In genomic region chr1:29256395-29256794, GRCh38 we compare ENCODE assay signal across 1 cellular context.
TF ChIP-seq lines count a peak whose summit lies in the region.

No MANE protein-coding gene starts in this region.

TF ChIP-seq in HepG2, 621 proteins besides CTCF, POLR2A, EP300 and RAD21:
- TF ChIP-seq ZNF605 (CRISPR knock-in tag; IDR thresholded peaks at IDR 0.05) (no peak), ZFP82 (CRISPR knock-in tag; IDR thresholded peaks at IDR 0.05; ENCODE audit: borderline replicate concordance) (no peak), ZNF382 (CRISPR knock-in tag; IDR thresholded peaks at IDR 0.05; ENCODE audit: borderline replicate concordance) (no peak), HOXD1 (CRISPR knock-in tag; IDR thresholded peaks at IDR 0.05) (no peak), ARID2 (CRISPR knock-in tag; IDR thresholded peaks at IDR 0.05; ENCODE audit: borderline replicate concordance) (no peak), ZNF282 (IDR thresholded peaks at IDR 0.05; ENCODE audit: partially characterized antibody) (no peak), FIP1L1 (IDR thresholded peaks at IDR 0.05; ENCODE audit: borderline replicate concordance, insufficient read depth, low read depth, low read length) (no peak), ARNT2 (CRISPR knock-in tag; IDR thresholded peaks at IDR 0.05; ENCODE audit: low read depth) (no peak), ZNF766 (CRISPR knock-in tag; IDR thresholded peaks at IDR 0.05; ENCODE audit: borderline replicate concordance) (no peak), CREM (IDR thresholded peaks at IDR 0.05) (no peak), CREM (CRISPR knock-in tag; IDR thresholded peaks at IDR 0.05) (no peak), NFIC (IDR thresholded peaks at IDR 0.05; ENCODE audit: low read length) (no peak), RELA (CRISPR knock-in tag; IDR thresholded peaks at IDR 0.05) (no peak), MLXIP (CRISPR knock-in tag; IDR thresholded peaks at IDR 0.05; ENCODE audit: borderline replicate concordance) (no peak), POLR2G (IDR thresholded peaks at IDR 0.05; ENCODE audit: low read depth, low read length) (no peak), TFAP4 (IDR thresholded peaks at IDR 0.05; ENCODE audit: borderline replicate concordance, low read depth) (no peak), HOXA5 (CRISPR knock-in tag; IDR thresholded peaks at IDR 0.05) (no peak), NFAT5 (CRISPR knock-in tag; IDR thresholded peaks at IDR 0.05) (no peak), U2AF2 (IDR thresholded peaks at IDR 0.05; ENCODE audit: low read depth, low read length) (no peak), ZNF281 (CRISPR knock-in tag; IDR thresholded peaks at IDR 0.05; ENCODE audit: borderline replicate concordance) (no peak)
TF ChIP-seq in HepG2: peak in this region for 0.
